ENCODE assay signal across 8 cellular contexts in genomic region chr7:151251328-151251925, GRCh38. TPM values are rescaled to one million over a fixed set of nuclear protein-coding genes. Genes with fewer than 3 reads are reported as not detected.
DNase-seq lines count a peak whose midpoint lies in the region; ATAC-seq, FAIRE-seq and TF ChIP-seq lines count a peak whose summit lies in the region.

No MANE protein-coding gene starts in this region.

- peak overlapping the region; percentile 22; the same call in 1 of the 2 replicates for H3K4me2 ChIP-seq in K562 (ENCODE audit: insufficient read depth, low read length)

- POLR2A ChIA-PET in K562 (lab: Yijun Ruan, JAX) = interaction anchor here (0.6 to 2.3 kb wide), 6 partner anchors 9 to 939 kb away, joined by 3 to 14 read pairs (median 5); no protein-coding TSS in a partner anchor

- peak overlapping the region; percentile 25 for H2AFZ ChIP-seq in K562 (ENCODE audit: low read depth, low read length)

- peaks cover 4% of the 10 kb centered on the region for H3K36me3 Mint-ChIP-seq in stimulated activated effector memory CD8-positive, alpha-beta T cell treated with anti-CD3 and anti-CD28 coated beads, Interleukin-12 subunit alpha, Interleukin-12 subunit beta, amount 100 ng/mL, for 72 hours

- no peak overlapping the region for H3K27ac ChIP-seq in K562 (ENCODE audit: extremely low read depth, low read depth, low read length)

- H3K4me1 ChIP-seq in K562 (replicated peaks in 1 of 2; ENCODE audit: control insufficient read depth in 2 of 2, insufficient read depth in 2 of 2, low read length in 2 of 2) = peaks cover 21 to 59% of the 10 kb centered on the region in 2 experiments; a peak in 4 of 5 replicates

- no peak overlapping the region for H3K27ac Mint-ChIP-seq in stimulated activated effector memory CD8-positive, alpha-beta T cell treated with anti-CD3 and anti-CD28 coated beads, Interleukin-12 subunit alpha, Interleukin-12 subunit beta, amount 100 ng/mL, for 72 hours

- TF ChIP-seq RAD21 in K562 (CRISPR knock-in tag; conservative IDR thresholded peaks at IDR 0.05 in 1 of 2, IDR thresholded peaks at IDR 0.05 in 1 of 2) = no peak

- no peak for TF ChIP-seq EP300 in K562 (IDR thresholded peaks at IDR 0.05; ENCODE audit: low read length)

- peak overlapping the region; percentile 21 for H3K4me3 ChIP-seq in K562

- WGBS in K562 (ENCODE audit: insufficient coverage, low coverage, missing lambda C conversion rate) = 13% methylated on average over 35 of the region's 55 CpGs

- no peaks in the 10 kb centered on the region for H3K9me3 ChIP-seq in K562 (replicated peaks; ENCODE audit: control insufficient read depth, insufficient read depth, low read depth, low read length)

- peak; percentile 69 for DNase-seq in D721Med (ENCODE audit: insufficient read length, low spot score)
- peak; percentile 60 for DNase-seq in NCI-H1105 treated with DMSO at 0.1 percent for 48 hours (lab: John Stamatoyannopoulos, UW)
- DNase-seq in K562 (ENCODE audit: extremely low read depth in 1 of 4, low spot score in 3 of 4) = peak in 1 of 4 experiments; percentile 68
- peak; percentile 75 for DNase-seq in iris pigment epithelial cell (ENCODE audit: low read depth)
- no peak for DNase-seq in stimulated activated effector memory CD8-positive, alpha-beta T cell treated with anti-CD3 and anti-CD28 coated beads, Interleukin-12 subunit alpha, Interleukin-12 subunit beta, amount 100 ng/mL, for 72 hours (ENCODE audit: low spot score in 2 of 2)
- no peak for DNase-seq in erythroblast (lab: John Stamatoyannopoulos, UW)

- TF ChIP-seq CTCF in D721Med (IDR thresholded peaks at IDR 0.05; ENCODE audit: insufficient read depth, missing control alignments) = no peak
- no peak for TF ChIP-seq CTCF in K562 (IDR thresholded peaks at IDR 0.05 in 2 of 3, conservative IDR thresholded peaks at IDR 0.05 in 1 of 3; ENCODE audit: insufficient read depth in 2 of 3, low read depth in 1 of 3, low read length in 3 of 3)

- peak overlapping the region in 1 of 2 experiments; percentile 75; a peak in 2 of 4 replicates for H3K9ac ChIP-seq in K562 (ENCODE audit: insufficient read depth in 1 of 2, low read depth in 2 of 2, low read length in 2 of 2)

- peaks cover 49% of the 10 kb centered on the region for H3K4me1 Mint-ChIP-seq in stimulated activated effector memory CD8-positive, alpha-beta T cell treated with anti-CD3 and anti-CD28 coated beads, Interleukin-12 subunit alpha, Interleukin-12 subunit beta, amount 100 ng/mL, for 72 hours

- ATAC-seq in K562 (peak; percentile 20), GM18909 (IDR thresholded peaks at IDR 0.05; ENCODE audit: poor library complexity, unreplicated experiment) (no peak), GM21447 (IDR thresholded peaks at IDR 0.05; ENCODE audit: unreplicated experiment) (no peak)
- ATAC-seq in stimulated activated effector memory CD8-positive, alpha-beta T cell treated with anti-CD3 and anti-CD28 coated beads, Interleukin-12 subunit alpha, Interleukin-12 subunit beta, amount 100 ng/mL, for 72 hours = peak; percentile 29

- H3K79me2 ChIP-seq in K562 (ENCODE audit: control insufficient read depth, insufficient read depth, low read length) = no peaks in the 10 kb centered on the region

- in situ Hi-C loops in K562 (cut with MboI) = no loop called here

- peaks cover 33% of the 10 kb centered on the region for H4K20me1 ChIP-seq in K562 (replicated peaks; ENCODE audit: control insufficient read depth, insufficient read depth, low read length)

- peaks cover 46 to 71% of the 10 kb centered on the region in 2 experiments for H3K27me3 ChIP-seq in K562 (ENCODE audit: control insufficient read depth in 2 of 2, insufficient read depth in 2 of 2, low read length in 2 of 2)

- H3K36me3 ChIP-seq in K562 (ENCODE audit: control insufficient read depth, insufficient read depth, low read length) = no peaks in the 10 kb centered on the region

- H3K9me3 Mint-ChIP-seq in stimulated activated effector memory CD8-positive, alpha-beta T cell treated with anti-CD3 and anti-CD28 coated beads, Interleukin-12 subunit alpha, Interleukin-12 subunit beta, amount 100 ng/mL, for 72 hours = no peaks in the 10 kb centered on the region

- no TSS peak for BruUV-seq in K562 (replicated peaks; lab: Mats Ljungman, UMichigan)

- CTCF ChIA-PET in K562 (lab: Yijun Ruan, JAX; ENCODE audit: low intra/inter-chr PET ratio) = no interaction called here

- intact Hi-C loops in K562 (cut with micrococcal nuclease) = no loop called here

- peak overlapping the region; percentile 83 for H3K4me3 Mint-ChIP-seq in stimulated activated effector memory CD8-positive, alpha-beta T cell treated with anti-CD3 and anti-CD28 coated beads, Interleukin-12 subunit alpha, Interleukin-12 subunit beta, amount 100 ng/mL, for 72 hours

- no peak for TF ChIP-seq POLR2A in K562 (conservative IDR thresholded peaks at IDR 0.05)
- TF ChIP-seq POLR2A in erythroblast (IDR thresholded peaks at IDR 0.05; ENCODE audit: low read length) = no peak

- no peaks in the 10 kb centered on the region for H3K9me1 ChIP-seq in K562 (ENCODE audit: control insufficient read depth, insufficient read depth, low read length)

- FAIRE-seq in D721Med (lab: Jason Lieb, UNC) (no peak), K562 (lab: Jason Lieb, UNC) (no peak)

RNA-seq across cellular contexts. Expression of gene SMARCD3, which starts 2.9 kb away (rescaled TPM):
- 10.6 and 29.3 TPM in 2 replicates for total RNA-seq in K562 (2011; cell fraction: chromatin; rRNA removed; ENCODE audit: low replicate concordance)
- 11.1 and 13.0 TPM in 2 replicates for total RNA-seq in K562 (2011; cell fraction: nucleolus; rRNA removed)
- 9.4 and 19.5 TPM in 2 replicates for total RNA-seq in K562 (2011; cell fraction: nucleoplasm; rRNA removed)
- total RNA-seq in K562 (2014; rRNA removed) (2.2 and 2.9 TPM in 2 replicates), K562 (2014; rRNA removed; fragmentation: Illumina TruSeq; extraction: Trizol) (1.2 and 1.3 TPM in 2 replicates), K562 (2015; rRNA removed; fragmentation: Illumina TruSeq; extraction: Trizol) (1.5 and 1.8 TPM in 2 replicates), K562 (2021) (2.3 and 3.6 TPM in 2 replicates)
- polyA plus RNA-seq in K562 (2011; rRNA removed) (2.7 and 4.6 TPM in 2 replicates), K562 (2014; fragmentation: Illumina TruSeq; extraction: Trizol) (1.9 and 2.6 TPM in 2 replicates), K562 (2014; fragmentation: Nextera tagmentation; extraction: Ambion mirVana) (under 1 TPM; 0.43 to 0.46 TPM), K562 (2014; rRNA removed) (2.6 and 3.0 TPM in 2 replicates)
- 3.2 and 4.4 TPM in 2 replicates for polyA plus RNA-seq in K562 (2011; cell fraction: cytosol; rRNA removed)
- polyA plus RNA-seq in K562 (2011; cell fraction: nucleus; rRNA removed) = 26.3 and 28.4 TPM in 2 replicates
- polyA plus RNA-seq in K562 (2012) = 6.9 and 15.2 TPM in 2 replicates
- polyA minus RNA-seq in K562 (2011; rRNA and poly(A)+ RNA removed) = 1.2 and 1.3 TPM in 2 replicates
- polyA minus RNA-seq in K562 (2011; cell fraction: cytosol; rRNA and poly(A)+ RNA removed) = 1.9 and 2.6 TPM in 2 replicates
- polyA minus RNA-seq in K562 (2011; cell fraction: nucleus; rRNA and poly(A)+ RNA removed) = 3.0 and 3.2 TPM in 2 replicates

RNA-seq across cellular contexts. Expression of gene CHPF2, which starts 19.1 kb away (rescaled TPM):
- 109 and 238 TPM in 2 replicates for total RNA-seq in K562 (2011; cell fraction: chromatin; rRNA removed; ENCODE audit: low replicate concordance)
- 182 and 210 TPM in 2 replicates for total RNA-seq in K562 (2011; cell fraction: nucleolus; rRNA removed)
- 98.1 and 129 TPM in 2 replicates for total RNA-seq in K562 (2011; cell fraction: nucleoplasm; rRNA removed)
- total RNA-seq in K562 (2014; rRNA removed) = 18.8 and 21.4 TPM in 2 replicates
- total RNA-seq in K562 (2014; rRNA removed; fragmentation: Illumina TruSeq; extraction: Trizol) = 6.1 and 7.1 TPM in 2 replicates
- total RNA-seq in K562 (2015; rRNA removed; fragmentation: Illumina TruSeq; extraction: Trizol) = 12.0 and 13.1 TPM in 2 replicates
- 29.7 and 32.8 TPM in 2 replicates for total RNA-seq in K562 (2021)
- 10.5 and 14.3 TPM in 2 replicates for polyA plus RNA-seq in K562 (2011; rRNA removed)
- polyA plus RNA-seq in K562 (2011; cell fraction: cytosol; rRNA removed) = 10.5 and 18.5 TPM in 2 replicates
- polyA plus RNA-seq in K562 (2011; cell fraction: nucleus; rRNA removed) = 112 and 142 TPM in 2 replicates
- polyA plus RNA-seq in K562 (2012) = 13.7 and 35.4 TPM in 2 replicates
- polyA plus RNA-seq in K562 (2014; fragmentation: Illumina TruSeq; extraction: Trizol) = 8.4 and 10.8 TPM in 2 replicates
- under 1 TPM; 0.08 to 0.24 TPM for polyA plus RNA-seq in K562 (2014; fragmentation: Nextera tagmentation; extraction: Ambion mirVana)
- 17.8 and 18.3 TPM in 2 replicates for polyA plus RNA-seq in K562 (2014; rRNA removed)
- polyA minus RNA-seq in K562 (2011; rRNA and poly(A)+ RNA removed) = 16.5 and 17.8 TPM in 2 replicates
- 16.9 and 19.6 TPM in 2 replicates for polyA minus RNA-seq in K562 (2011; cell fraction: cytosol; rRNA and poly(A)+ RNA removed)
- 86.3 and 114 TPM in 2 replicates for polyA minus RNA-seq in K562 (2011; cell fraction: nucleus; rRNA and poly(A)+ RNA removed)

RNA-seq across cellular contexts. Expression of gene ABCF2, which starts 24.4 kb away (rescaled TPM):
- total RNA-seq in K562 (2011; cell fraction: chromatin; rRNA removed; ENCODE audit: low replicate concordance) = 65.4 and 103 TPM in 2 replicates
- total RNA-seq in K562 (2011; cell fraction: nucleolus; rRNA removed) = 49.7 and 54.7 TPM in 2 replicates
- total RNA-seq in K562 (2011; cell fraction: nucleoplasm; rRNA removed) = 43.1 and 48.4 TPM in 2 replicates
- 117 and 145 TPM in 2 replicates for total RNA-seq in K562 (2014; rRNA removed)
- total RNA-seq in K562 (2014; rRNA removed; fragmentation: Illumina TruSeq; extraction: Trizol) = 79.5 and 110 TPM in 2 replicates
- 113 TPM in 2 replicates for total RNA-seq in K562 (2015; rRNA removed; fragmentation: Illumina TruSeq; extraction: Trizol)
- 122 and 129 TPM in 2 replicates for total RNA-seq in K562 (2021)
- 43.1 and 62.1 TPM in 2 replicates for polyA plus RNA-seq in K562 (2011; rRNA removed)
- polyA plus RNA-seq in K562 (2011; cell fraction: cytosol; rRNA removed) = 54.5 and 89.8 TPM in 2 replicates
- 36.6 and 65.1 TPM in 2 replicates for polyA plus RNA-seq in K562 (2011; cell fraction: nucleus; rRNA removed)
- 64.0 and 75.1 TPM in 2 replicates for polyA plus RNA-seq in K562 (2012)
- 165 and 177 TPM in 2 replicates for polyA plus RNA-seq in K562 (2014; fragmentation: Illumina TruSeq; extraction: Trizol)
- polyA plus RNA-seq in K562 (2014; fragmentation: Nextera tagmentation; extraction: Ambion mirVana) = 100 to 1,000 TPM; 103 to 224 TPM
- 88.2 and 97.5 TPM in 2 replicates for polyA plus RNA-seq in K562 (2014; rRNA removed)
- polyA minus RNA-seq in K562 (2011; rRNA and poly(A)+ RNA removed) = 49.7 and 116 TPM in 2 replicates
- 23.5 and 52.3 TPM in 2 replicates for polyA minus RNA-seq in K562 (2011; cell fraction: cytosol; rRNA and poly(A)+ RNA removed)
- 17.1 and 26.5 TPM in 2 replicates for polyA minus RNA-seq in K562 (2011; cell fraction: nucleus; rRNA and poly(A)+ RNA removed)

RNA-seq across cellular contexts. Expression of gene H2BK1, which starts 41.1 kb away (rescaled TPM):
- 1.00 TPM in 1 of 2 replicates, not detected in the other for total RNA-seq in K562 (2011; cell fraction: chromatin; rRNA removed; ENCODE audit: low replicate concordance)
- total RNA-seq in K562 (2011; cell fraction: nucleolus; rRNA removed) = 1.6 and 4.0 TPM in 2 replicates
- total RNA-seq in K562 (2011; cell fraction: nucleoplasm; rRNA removed) = 1.2 TPM in 1 of 2 replicates, not detected in the other
- total RNA-seq in K562 (2014; rRNA removed) (not detected in 2 replicates), K562 (2014; rRNA removed; fragmentation: Illumina TruSeq; extraction: Trizol) (not detected in 2 replicates), K562 (2015; rRNA removed; fragmentation: Illumina TruSeq; extraction: Trizol) (not detected in 2 replicates), K562 (2021) (not detected in 2 replicates)
- polyA plus RNA-seq in K562 (2011; rRNA removed) (not detected in 2 replicates), K562 (2014; fragmentation: Illumina TruSeq; extraction: Trizol) (not detected in 2 replicates), K562 (2014; fragmentation: Nextera tagmentation; extraction: Ambion mirVana) (not detected), K562 (2014; rRNA removed) (not detected in 2 replicates)
- not detected in 2 replicates for polyA plus RNA-seq in K562 (2011; cell fraction: cytosol; rRNA removed)
- 0.53 TPM in 1 of 2 replicates, not detected in the other for polyA plus RNA-seq in K562 (2011; cell fraction: nucleus; rRNA removed)
- not detected in 2 replicates for polyA plus RNA-seq in K562 (2012)
- not detected in 2 replicates for polyA minus RNA-seq in K562 (2011; rRNA and poly(A)+ RNA removed)
- polyA minus RNA-seq in K562 (2011; cell fraction: cytosol; rRNA and poly(A)+ RNA removed) = not detected in 2 replicates
- polyA minus RNA-seq in K562 (2011; cell fraction: nucleus; rRNA and poly(A)+ RNA removed) = not detected in 2 replicates

Comparison
In these comparisons a context has a peak if more than half of its experiments do, and no peak if none do; other contexts are left out.
1. DNase-seq: peak in D721Med (single experiment), NCI-H1105 treated with DMSO at 0.1 percent for 48 hours (single experiment) and iris pigment epithelial cell (single experiment); none in stimulated activated effector memory CD8-positive, alpha-beta T cell treated with anti-CD3 and anti-CD28 coated beads, Interleukin-12 subunit alpha, Interleukin-12 subunit beta, amount 100 ng/mL, for 72 hours (0 of 2) and erythroblast (0 of 2).
2. ATAC-seq: peak in K562 (single experiment) and stimulated activated effector memory CD8-positive, alpha-beta T cell treated with anti-CD3 and anti-CD28 coated beads, Interleukin-12 subunit alpha, Interleukin-12 subunit beta, amount 100 ng/mL, for 72 hours (single experiment); none in GM18909 (single experiment) and GM21447 (single experiment).